Comparison of ENCODE assay signal across 12 cellular contexts in genomic region chr12:95385646-95386045, GRCh38.
A peak's percentile ranks its signal among the peaks of the same experiment; 100 is the strongest.
DNase-seq lines count a peak whose midpoint lies in the region; ATAC-seq and TF ChIP-seq lines count a peak whose summit lies in the region.
"Had no signal": no experiment of that assay in that cellular context is flagged by ENCODE, and none has a peak within 500 bp of the region (broad histone marks: within the 10 kb centered on the region; RNA-seq: fewer than 3 reads in every experiment).

No MANE protein-coding gene starts in this region.

- DNase-seq in M059J (ENCODE audit: low read depth) (peak; percentile 15), choroid plexus epithelial cell (ENCODE audit: low read depth) (peak; percentile 68), medulla oblongata (ENCODE audit: extremely low spot score) (peak; percentile 22), transverse colon (no peak), NCI-H1417 treated with DMSO at 0.1 percent for 48 hours (lab: John Stamatoyannopoulos, UW) (no peak), mucosa of descending colon (no peak)
- no peak for DNase-seq in activated CD4-positive, alpha-beta T cell treated with anti-CD3 and anti-CD28 coated beads, Interleukin-2, amount 50 U/mL, for 1 hour
- DNase-seq in activated naive CD4-positive, alpha-beta T cell treated with anti-CD3 and anti-CD28 coated beads, Interleukin-2, amount 50 U/mL, for 16 hours, result no peak
- DNase-seq: activated CD8-positive, alpha-beta memory T cell treated with anti-CD3 and anti-CD28 coated beads, Interleukin-2, amount 50 U/mL, for 48 hours; GF-D8; NCI-H146; stimulated activated CD4-positive, alpha-beta T cell treated with anti-CD3 and anti-CD28 coated beads, Interleukin-2, amount 100 ng/mL, for 24 hours had no signal

- intact Hi-C loops in transverse colon (cut with DNase I; ENCODE audit: low total_unique reads), result no loop called here
- intact Hi-C loops in mucosa of descending colon (cut with DNase I, micrococcal nuclease), result no loop called here

- TF ChIP-seq CTCF in choroid plexus epithelial cell (conservative IDR thresholded peaks at IDR 0.05; ENCODE audit: low read depth, low read length), result no peak
- TF ChIP-seq CTCF in transverse colon (IDR thresholded peaks at IDR 0.05), result no peak
- TF ChIP-seq CTCF in mucosa of descending colon (IDR thresholded peaks at IDR 0.05), result no peak

- H3K4me3 ChIP-seq in choroid plexus epithelial cell (ENCODE audit: low read depth, low read length) (peak overlapping the region; percentile 47), transverse colon (peak overlapping the region in 3 of 4 donors; percentile 4 to 24 (median 16)), mucosa of descending colon (no peak overlapping the region)

- in situ Hi-C loops in transverse colon (cut with MboI; ENCODE audit: low pct_ligation_motif_present in 1 of 4, low pct_unique_long_range_greater_than_20kb in 1 of 4, low sequenced_read_pairs in 3 of 4), result no loop called here

- no peak for TF ChIP-seq POLR2A in transverse colon (IDR thresholded peaks at IDR 0.05)

- H3K4me1 ChIP-seq in transverse colon (peaks cover 0 to 7% (median 0%) of the 10 kb centered on the region in 4 donors), mucosa of descending colon (ENCODE audit: low read depth) (no peaks in the 10 kb centered on the region)

- H3K27ac ChIP-seq in transverse colon, result peak overlapping the region; percentile 51 to 86 (median 81)

- ATAC-seq in mucosa of descending colon, result no peak

- H3K36me3 ChIP-seq in transverse colon, result no peaks in the 10 kb centered on the region
- no peaks in the 10 kb centered on the region for H3K36me3 ChIP-seq in mucosa of descending colon (ENCODE audit: low read depth)

- WGBS in transverse colon (ENCODE audit: low coverage in 1 of 2), 2 donors, result 65 to 71% methylated on average over 2 to 5 of the region's 5 CpGs

- TF ChIP-seq EP300 in transverse colon (IDR thresholded peaks at IDR 0.05; ENCODE audit: low read depth), result no peak

- H3K9me3 ChIP-seq in transverse colon (no peaks in the 10 kb centered on the region), mucosa of descending colon (no peaks in the 10 kb centered on the region)

- no peaks in the 10 kb centered on the region for H3K27me3 ChIP-seq in transverse colon

Comparison
In these comparisons a context has a peak if more than half of its experiments do, and no peak if none do; other contexts are left out.
1. DNase-seq: peak in M059J (single experiment), choroid plexus epithelial cell (single experiment) and medulla oblongata (single experiment); none in transverse colon (single experiment), activated CD4-positive, alpha-beta T cell treated with anti-CD3 and anti-CD28 coated beads, Interleukin-2, amount 50 U/mL, for 1 hour (single experiment), NCI-H1417 treated with DMSO at 0.1 percent for 48 hours (single experiment), activated naive CD4-positive, alpha-beta T cell treated with anti-CD3 and anti-CD28 coated beads, Interleukin-2, amount 50 U/mL, for 16 hours (single experiment) and mucosa of descending colon (0 of 3).